Comparison of ENCODE assay signal across 9 cellular contexts in genomic region chr5:132476853-132477729, GRCh38. TPM values are rescaled to one million over a fixed set of nuclear protein-coding genes. Genes with fewer than 3 reads are reported as not detected.
A peak's percentile ranks its signal among the peaks of the same experiment; 100 is the strongest.
DNase-seq lines count a peak whose midpoint lies in the region; ATAC-seq and TF ChIP-seq lines count a peak whose summit lies in the region.
"Had no signal": no experiment of that assay in that cellular context is flagged by ENCODE, and none has a peak within 500 bp of the region (broad histone marks: within the 10 kb centered on the region; RNA-seq: fewer than 3 reads in every experiment).

No MANE protein-coding gene starts in this region.

- H3K4me3 ChIP-seq in heart left ventricle (no peak overlapping the region), transverse colon (no peak overlapping the region)
- H3K4me3 ChIP-seq: thoracic aorta had no signal

- H3K9me3 ChIP-seq in heart left ventricle (no peaks in the 10 kb centered on the region), transverse colon (no peaks in the 10 kb centered on the region)
- H3K9me3 ChIP-seq: thoracic aorta had no signal

- H3K27ac Mint-ChIP-seq in WTC11: no peak overlapping the region

- in situ Hi-C loops in transverse colon (cut with MboI; ENCODE audit: low pct_ligation_motif_present in 1 of 4, low pct_unique_long_range_greater_than_20kb in 1 of 4, low sequenced_read_pairs in 3 of 4): loop anchor here in 1 of 4 donors (10.0 kb wide), 1 partner anchor 52 kb away; no protein-coding TSS in a partner anchor

- H3K36me3 ChIP-seq in heart left ventricle (peaks cover 0 to 20% (median 8%) of the 10 kb centered on the region in 9 donors), transverse colon (no peaks in the 10 kb centered on the region)
- H3K36me3 ChIP-seq: thoracic aorta had no signal

- peak overlapping the region in 11 of 12 donors; percentile 8 to 89 (median 82) for H3K27ac ChIP-seq in heart left ventricle
- peak overlapping the region; percentile 64 to 82 (median 70) for H3K27ac ChIP-seq in transverse colon

- peaks cover 10% of the 10 kb centered on the region for H3K4me1 Mint-ChIP-seq in WTC11

- DNase-seq in heart left ventricle: peak in 2 of 5 donors; percentile 21 to 51
- no peak for DNase-seq in left ventricle myocardium superior
- DNase-seq in WTC11 (ENCODE audit: low spot score): no peak
- peak; percentile 32 for DNase-seq in iPS-NIHi7 (ENCODE audit: extremely low spot score)
- DNase-seq in transverse colon: peak; percentile 52
- no peak for DNase-seq in OCI-M2 (lab: John Stamatoyannopoulos, UW; ENCODE audit: unreplicated experiment)
- DNase-seq in NCI-H2227 treated with DMSO at 0.1 percent for 48 hours (lab: John Stamatoyannopoulos, UW): no peak
- no peak for DNase-seq in NCI-H774 (lab: John Stamatoyannopoulos, UW)

- H3K4me1 ChIP-seq in heart left ventricle (peaks cover 7 to 85% (median 53%) of the 10 kb centered on the region in 12 donors), transverse colon (peaks cover 35 to 60% (median 45%) of the 10 kb centered on the region in 4 donors)

- TF ChIP-seq CTCF in heart left ventricle (IDR thresholded peaks at IDR 0.05): no peak
- TF ChIP-seq CTCF in WTC11 (IDR thresholded peaks at IDR 0.05): no peak
- peak in 4 of 5 experiments; percentile 10 to 42 (median 18) for TF ChIP-seq CTCF in transverse colon (IDR thresholded peaks at IDR 0.05)

- CTCF ChIA-PET in WTC11 (lab: Charles Lee): interaction anchor here (3.9 to 4.7 kb wide), 2 partner anchors 14 to 24 kb away, joined by 11 to 21 read pairs; partner anchors contain the start of gene IRF1

- no peaks in the 10 kb centered on the region for H3K27me3 Mint-ChIP-seq in WTC11 (ENCODE audit: low read depth)

- intact Hi-C loops in heart left ventricle (cut with DNase I) (no loop called here), left ventricle myocardium superior (cut with micrococcal nuclease) (no loop called here), transverse colon (cut with DNase I; ENCODE audit: low total_unique reads) (no loop called here)

- no peak for TF ChIP-seq EP300 in transverse colon (IDR thresholded peaks at IDR 0.05; ENCODE audit: low read depth)

- H3K36me3 Mint-ChIP-seq in WTC11: no peaks in the 10 kb centered on the region

- H3K27me3 ChIP-seq in heart left ventricle (no peaks in the 10 kb centered on the region), transverse colon (no peaks in the 10 kb centered on the region)

- H3K4me3 Mint-ChIP-seq in WTC11: no peak overlapping the region

- no peak for TF ChIP-seq POLR2A in heart left ventricle (IDR thresholded peaks at IDR 0.05)
- TF ChIP-seq POLR2A in transverse colon (IDR thresholded peaks at IDR 0.05): no peak

- no peaks in the 10 kb centered on the region for H3K9me3 Mint-ChIP-seq in WTC11

- WGBS in heart left ventricle, 4 donors: 80 to 94% (median 92%) methylated on average over 7 of the region's 7 CpGs
- WGBS in transverse colon (ENCODE audit: low coverage in 1 of 2), 2 donors: 59 to 68% methylated on average over 2 to 7 of the region's 7 CpGs

- POLR2A ChIA-PET in WTC11 (lab: Charles Lee): interaction anchor here (1.2 kb wide), 1 partner anchor 90 kb away, joined by 3 read pairs; no protein-coding TSS in a partner anchor

- ATAC-seq in heart left ventricle (no peak), left ventricle myocardium superior (no peak), WTC11 (peak; percentile 63)

TF ChIP-seq in WTC11, 78 proteins besides CTCF, POLR2A, EP300 and RAD21:
- TF ChIP-seq USF1 (CRISPR knock-in tag; IDR thresholded peaks at IDR 0.05) (no peak), SOX15 (CRISPR knock-in tag; IDR thresholded peaks at IDR 0.05) (no peak)
TF ChIP-seq in WTC11: peak in this region for 0.

RNA-seq across cellular contexts. Expression of gene IRF1, which starts 13.5 kb away (rescaled TPM):
- total RNA-seq in heart left ventricle (100 to 1,000 TPM in 1 of 9 donors, 10 to 100 TPM in 7, 1 to 10 TPM in 1; 9.2 to 190 (median 18.4) TPM), left ventricle myocardium superior (12.6 TPM), WTC11 (2021) (8.8 to 9.8 TPM (median 9.4 TPM) in 3 replicates), transverse colon (10 to 100 TPM; 40.8 to 86.9 (median 65.5) TPM)
- polyA plus RNA-seq in heart left ventricle: 10 to 100 TPM in 1 of 2 donors, 1 to 10 TPM in 1; 7.5 to 12.2 TPM

Comparison
In these comparisons a context has a peak if more than half of its experiments do, and no peak if none do; other contexts are left out.
1. DNase-seq: peak in iPS-NIHi7 (single experiment) and transverse colon (single experiment); none in left ventricle myocardium superior (single experiment), WTC11 (single experiment), OCI-M2 (single experiment), NCI-H2227 treated with DMSO at 0.1 percent for 48 hours (single experiment) and NCI-H774 (single experiment).
2. CTCF ChIP-seq: peak in transverse colon (4 of 5); none in heart left ventricle (0 of 12) and WTC11 (single experiment).